13 cellular contexts compared by ENCODE assay signal in genomic region chr16:2040031-2040430, GRCh38. TPM values are rescaled to one million over a fixed set of nuclear protein-coding genes. Genes with fewer than 3 reads are reported as not detected.
DNase-seq lines count a peak whose midpoint lies in the region; ATAC-seq and TF ChIP-seq lines count a peak whose summit lies in the region.
"Had no signal": no experiment of that assay in that cellular context is flagged by ENCODE, and none has a peak within 500 bp of the region (broad histone marks: within the 10 kb centered on the region; RNA-seq: fewer than 3 reads in every experiment).

No MANE protein-coding gene starts in this region.

- no peak overlapping the region for H3K4me2 ChIP-seq in GM23338

- H3K9me3 Mint-ChIP-seq in GM23338 = no peaks in the 10 kb centered on the region
- H3K9me3 Mint-ChIP-seq: neural crest cell, T-cell had no signal

- intact Hi-C loops in stomach (cut with DNase I; ENCODE audit: low total_unique reads) = no loop called here

- H3K79me2 ChIP-seq in GM23338 (replicated peaks; ENCODE audit: insufficient read depth) = no peaks in the 10 kb centered on the region

- H3K4me1 ChIP-seq in Peyer's patch (peaks cover 0 to 86% (median 3%) of the 10 kb centered on the region in 4 donors), right atrium auricular region (peaks cover 0 to 97% of the 10 kb centered on the region in 2 donors), stomach (peaks cover 79 to 100% (median 98%) of the 10 kb centered on the region in 4 donors), HAP-1 (no peaks in the 10 kb centered on the region), GM23338 (ENCODE audit: insufficient read depth) (no peaks in the 10 kb centered on the region)

- H3K4me3 ChIP-seq in Peyer's patch (no peak overlapping the region), right atrium auricular region (no peak overlapping the region), stomach (peak overlapping the region in 1 of 4 donors; percentile 29), HAP-1 (no peak overlapping the region), GM23338 (no peak overlapping the region)
- H3K4me3 ChIP-seq: adrenal gland had no signal

- H3K27ac ChIP-seq in Peyer's patch (peak overlapping the region; percentile 62 to 91 (median 78)), right atrium auricular region (peak overlapping the region; percentile 77 to 85), stomach (peak overlapping the region; percentile 83 to 95 (median 88)), GM23338 (ENCODE audit: low read depth) (no peak overlapping the region)
- H3K27ac ChIP-seq: HL-60 had no signal

- TF ChIP-seq POLR2A in Peyer's patch (IDR thresholded peaks at IDR 0.05) = no peak
- no peak for TF ChIP-seq POLR2A in stomach (IDR thresholded peaks at IDR 0.05)

- H3F3A ChIP-seq in GM23338 (replicated peaks; ENCODE audit: low read depth) = no peaks in the 10 kb centered on the region

- 54 to 67% (median 60%) methylated on average over 1 to 14 of the region's 14 CpGs for WGBS in stomach, 5 donors

- H4K20me1 ChIP-seq in GM23338 (replicated peaks; ENCODE audit: insufficient read depth) = peaks cover 3% of the 10 kb centered on the region; the same call in 1 of the 2 replicates

- no peaks in the 10 kb centered on the region for H3K36me3 Mint-ChIP-seq in GM23338 (ENCODE audit: low read depth)
- H3K36me3 Mint-ChIP-seq: T-cell had no signal

- H3K27me3 Mint-ChIP-seq in GM23338 (ENCODE audit: insufficient read depth, low read depth, poor library complexity) = peaks cover 10% of the 10 kb centered on the region
- H3K27me3 Mint-ChIP-seq: T-cell had no signal

- H3K9me3 ChIP-seq in Peyer's patch (no peaks in the 10 kb centered on the region), right atrium auricular region (no peaks in the 10 kb centered on the region), stomach (no peaks in the 10 kb centered on the region), HAP-1 (no peaks in the 10 kb centered on the region)
- H3K9me3 ChIP-seq: adrenal gland had no signal

- in situ Hi-C loops in HAP-1 (cut with MboI; ENCODE audit: low sequenced_read_pairs) = no loop called here

- H3K4me3 Mint-ChIP-seq in GM23338 = no peak overlapping the region
- H3K4me3 Mint-ChIP-seq: T-cell had no signal

- no peak for TF ChIP-seq EP300 in stomach (IDR thresholded peaks at IDR 0.05)

- H3K4me1 Mint-ChIP-seq in GM23338 = peaks cover 8% of the 10 kb centered on the region
- H3K4me1 Mint-ChIP-seq: T-cell had no signal

- TF ChIP-seq CTCF in Peyer's patch (IDR thresholded peaks at IDR 0.05) (no peak), right atrium auricular region (IDR thresholded peaks at IDR 0.05) (no peak), stomach (IDR thresholded peaks at IDR 0.05) (no peak), GM23338 (conservative IDR thresholded peaks at IDR 0.05; ENCODE audit: low read depth in 2 of 2) (no peak)

- no peak overlapping the region for H2AFZ ChIP-seq in GM23338

- no peak for ATAC-seq in GM23338
- ATAC-seq: T-cell had no signal

- DNase-seq in Peyer's patch (no peak), right atrium auricular region (ENCODE audit: low spot score) (no peak), stomach (no peak), HAP-1 (ENCODE audit: low spot score in 2 of 2) (no peak), GM23338 (ENCODE audit: low spot score) (no peak)
- DNase-seq in activated naive CD4-positive, alpha-beta T cell (lab: John Stamatoyannopoulos, UW) = no peak
- DNase-seq: COR-L47; NCI-H748 treated with DMSO at 0.1 percent for 48 hours; stimulated activated CD4-positive, alpha-beta T cell treated with anti-CD3 and anti-CD28 coated beads, Interleukin-4, amount 100 ng/mL, for 4 hours; T-cell had no signal

- H3K27ac Mint-ChIP-seq in GM23338 = no peak overlapping the region
- H3K27ac Mint-ChIP-seq: T-cell had no signal

- H3K9me2 ChIP-seq in GM23338 (ENCODE audit: insufficient read depth) = no peaks in the 10 kb centered on the region

- no peaks in the 10 kb centered on the region for H3K27me3 ChIP-seq in Peyer's patch
- no peaks in the 10 kb centered on the region for H3K27me3 ChIP-seq in right atrium auricular region
- H3K27me3 ChIP-seq in stomach = no peaks in the 10 kb centered on the region
- H3K27me3 ChIP-seq in HAP-1 (ENCODE audit: low read depth) = no peaks in the 10 kb centered on the region
- no peaks in the 10 kb centered on the region for H3K27me3 ChIP-seq in GM23338 (ENCODE audit: insufficient read depth)
- H3K27me3 ChIP-seq: adrenal gland had no signal

- H3K36me3 ChIP-seq in Peyer's patch (no peaks in the 10 kb centered on the region), right atrium auricular region (peaks cover 40% of the 10 kb centered on the region), stomach (peaks cover 11 to 25% (median 19%) of the 10 kb centered on the region in 4 donors), HAP-1 (replicated peaks) (peaks cover 6% of the 10 kb centered on the region), GM23338 (ENCODE audit: insufficient read depth) (no peaks in the 10 kb centered on the region)
- H3K36me3 ChIP-seq: adrenal gland had no signal

TF ChIP-seq in GM23338, 12 proteins besides CTCF, POLR2A, EP300 and RAD21:
- TF ChIP-seq EZH2phosphoT487 (IDR thresholded peaks at IDR 0.05; ENCODE audit: unreplicated experiment) = no peak
- TF ChIP-seq NANOG (IDR thresholded peaks at IDR 0.05; ENCODE audit: borderline replicate concordance) = no peak
- no peak for TF ChIP-seq CREB1 (CRISPR knock-in tag; IDR thresholded peaks at IDR 0.05; ENCODE audit: low read depth)
- TF ChIP-seq POLR2AphosphoS5 (IDR thresholded peaks at IDR 0.05; ENCODE audit: low read depth) = no peak
- no peak for TF ChIP-seq EZH2 (IDR thresholded peaks at IDR 0.05; ENCODE audit: low read depth, unreplicated experiment)
- no peak for TF ChIP-seq REST (IDR thresholded peaks at IDR 0.05; ENCODE audit: unreplicated experiment)
- no peak for TF ChIP-seq ZNF331 (CRISPR knock-in tag; IDR thresholded peaks at IDR 0.05; ENCODE audit: low read depth)
TF ChIP-seq in GM23338: peak in this region for 0.

RNA-seq across cellular contexts. Expression of gene NTHL1, which starts 7.6 kb away (rescaled TPM):
- 10 to 100 TPM; 14.9 to 28.8 (median 19.9) TPM for total RNA-seq in Peyer's patch
- total RNA-seq in right atrium auricular region = 10 to 100 TPM; 10.3 to 17.7 TPM
- total RNA-seq in stomach = 100 to 1,000 TPM in 2 of 5 donors, 1 to 10 TPM in 3; 2.3 to 663 (median 9.5) TPM
- 10 to 100 TPM; 29.2 to 40.6 (median 36.6) TPM for polyA plus RNA-seq in stomach
- 84.6 and 97.1 TPM in 2 replicates for total RNA-seq in GM23338 (2014; rRNA removed; shearing (Covaris generic))
- polyA plus RNA-seq in GM23338 (2016; fragmentation: Nextera tagmentation; extraction: Ambion mirVana) = 87.9 and 94.9 TPM in 2 replicates

RNA-seq across cellular contexts. Expression of gene TSC2, which starts 7.8 kb away (rescaled TPM):
- total RNA-seq in Peyer's patch (100 to 1,000 TPM in 3 of 4 donors, 10 to 100 TPM in 1; 98.4 to 220 (median 141) TPM), right atrium auricular region (10 to 100 TPM; 42.4 to 43.2 TPM), stomach (100 to 1,000 TPM in 3 of 5 donors, 10 to 100 TPM in 2; 68.5 to 369 (median 118) TPM)
- polyA plus RNA-seq in stomach (10 to 100 TPM; 40.8 to 46.0 (median 41.1) TPM), GM23338 (2016; fragmentation: Nextera tagmentation; extraction: Ambion mirVana) (36.3 and 40.5 TPM in 2 replicates)
- 81.4 and 93.0 TPM in 2 replicates for total RNA-seq in GM23338 (2014; rRNA removed; shearing (Covaris generic))

RNA-seq across cellular contexts. Expression of gene NHERF2, which starts 13.3 kb away (rescaled TPM):
- 100 to 1,000 TPM in 1 of 4 donors, 10 to 100 TPM in 3; 21.5 to 104 (median 30.2) TPM for total RNA-seq in Peyer's patch
- total RNA-seq in right atrium auricular region = 100 to 1,000 TPM; 187 to 213 TPM
- total RNA-seq in stomach = 100 to 1,000 TPM in 2 of 5 donors, 10 to 100 TPM in 3; 17.4 to 201 (median 95.5) TPM
- 100 to 1,000 TPM in 2 of 3 donors, 10 to 100 TPM in 1; 65.4 to 236 (median 157) TPM for polyA plus RNA-seq in stomach
- total RNA-seq in GM23338 (2014; rRNA removed; shearing (Covaris generic)) = 15.4 and 16.5 TPM in 2 replicates
- polyA plus RNA-seq in GM23338 (2016; fragmentation: Nextera tagmentation; extraction: Ambion mirVana) = 12.0 and 21.0 TPM in 2 replicates

RNA-seq across cellular contexts. Expression of gene NPW, which starts 20.4 kb away (rescaled TPM):
- total RNA-seq in Peyer's patch = 1 to 10 TPM in 2 of 4 donors, not detected in 2; 2.8 to 9.1 TPM
- total RNA-seq in right atrium auricular region = not detected
- total RNA-seq in stomach = under 1 TPM in 1 of 5 donors, not detected in 4; 0.55 TPM
- polyA plus RNA-seq in stomach = 10 to 100 TPM in 1 of 3 donors, 1 to 10 TPM in 2; 1.6 to 12.4 (median 2.4) TPM
- 1.9 and 4.5 TPM in 2 replicates for total RNA-seq in GM23338 (2014; rRNA removed; shearing (Covaris generic))
- 37.0 and 37.6 TPM in 2 replicates for polyA plus RNA-seq in GM23338 (2016; fragmentation: Nextera tagmentation; extraction: Ambion mirVana)

RNA-seq across cellular contexts. Expression of gene ZNF598, which starts 30.4 kb away (rescaled TPM):
- total RNA-seq in Peyer's patch (10 to 100 TPM; 48.5 to 84.0 (median 51.4) TPM), right atrium auricular region (10 to 100 TPM; 11.4 to 19.9 TPM), stomach (10 to 100 TPM; 16.3 to 86.2 (median 34.8) TPM)
- polyA plus RNA-seq in stomach (10 to 100 TPM; 21.1 to 31.0 (median 21.4) TPM), GM23338 (2016; fragmentation: Nextera tagmentation; extraction: Ambion mirVana) (8.5 and 10.2 TPM in 2 replicates)
- 31.7 and 48.6 TPM in 2 replicates for total RNA-seq in GM23338 (2014; rRNA removed; shearing (Covaris generic))
